ENCODE assay signal across 11 cellular contexts in genomic region chr1:116544588-116545358, GRCh38. TPM values are rescaled to one million over a fixed set of nuclear protein-coding genes. Genes with fewer than 3 reads are reported as not detected.
A peak's percentile ranks its signal among the peaks of the same experiment; 100 is the strongest.
DNase-seq lines count a peak whose midpoint lies in the region; ATAC-seq and TF ChIP-seq lines count a peak whose summit lies in the region.
"Had no signal": no experiment of that assay in that cellular context is flagged by ENCODE, and none has a peak within 500 bp of the region (broad histone marks: within the 10 kb centered on the region; RNA-seq: fewer than 3 reads in every experiment).

No MANE protein-coding gene starts in this region.

- peak overlapping the region; percentile 95 for H3K27ac Mint-ChIP-seq in T-helper 1 cell treated with Interleukin-12 subunit alpha and Interleukin-12 subunit beta and Interleukin-4 antibody, amounts not matched to agents 30 μg/mL and 1 μg/mL, for 36 hours
- peak overlapping the region; percentile 99 for H3K27ac Mint-ChIP-seq in stimulated activated naive B cell treated with anti-CD40 and anti-IgM and Interleukin-4, amounts not matched to agents 10 μg/mL and 1 μg/mL and 100 μg/mL, for 72 hours
- H3K27ac Mint-ChIP-seq: nephron had no signal

- peak; percentile 42 to 54 for ATAC-seq in activated T-cell treated with anti-CD3 and anti-CD28 coated beads, Interleukin-2, amount 50 U/mL, for 4 hours
- ATAC-seq in HG02678 (IDR thresholded peaks at IDR 0.05; ENCODE audit: unreplicated experiment) (peak; percentile 51), SK-N-SH treated with all-trans-retinoic acid at 6 μM for 48 hours (no peak)
- ATAC-seq in stimulated activated naive B cell treated with anti-CD40 and anti-IgM and Interleukin-4, amounts not matched to agents 10 μg/mL and 1 μg/mL and 100 μg/mL, for 72 hours (replicated peaks), result peak; percentile 89 to 92

- H3K36me3 Mint-ChIP-seq in activated T-cell treated with anti-CD3 and anti-CD28 coated beads, Interleukin-2, amount 50 U/mL, for 4 hours (ENCODE audit: insufficient read depth), result peaks cover 42% of the 10 kb centered on the region
- peaks cover 60% of the 10 kb centered on the region for H3K36me3 Mint-ChIP-seq in T-helper 1 cell treated with Interleukin-12 subunit alpha and Interleukin-12 subunit beta and Interleukin-4 antibody, amounts not matched to agents 30 μg/mL and 1 μg/mL, for 36 hours (ENCODE audit: low read depth)
- peaks cover 62 to 75% of the 10 kb centered on the region in 2 donors for H3K36me3 Mint-ChIP-seq in stimulated activated naive B cell treated with anti-CD40 and anti-IgM and Interleukin-4, amounts not matched to agents 10 μg/mL and 1 μg/mL and 100 μg/mL, for 72 hours

- no peaks in the 10 kb centered on the region for H3K9me3 Mint-ChIP-seq in activated T-cell treated with anti-CD3 and anti-CD28 coated beads, Interleukin-2, amount 50 U/mL, for 4 hours
- peaks cover 3% of the 10 kb centered on the region for H3K9me3 Mint-ChIP-seq in T-helper 1 cell treated with Interleukin-12 subunit alpha and Interleukin-12 subunit beta and Interleukin-4 antibody, amounts not matched to agents 30 μg/mL and 1 μg/mL, for 36 hours
- no peaks in the 10 kb centered on the region for H3K9me3 Mint-ChIP-seq in stimulated activated naive B cell treated with anti-CD40 and anti-IgM and Interleukin-4, amounts not matched to agents 10 μg/mL and 1 μg/mL and 100 μg/mL, for 72 hours
- H3K9me3 Mint-ChIP-seq: nephron had no signal

- peaks cover 67% of the 10 kb centered on the region for H3K4me1 Mint-ChIP-seq in activated T-cell treated with anti-CD3 and anti-CD28 coated beads, Interleukin-2, amount 50 U/mL, for 4 hours (ENCODE audit: low read depth)
- peaks cover 70% of the 10 kb centered on the region for H3K4me1 Mint-ChIP-seq in T-helper 1 cell treated with Interleukin-12 subunit alpha and Interleukin-12 subunit beta and Interleukin-4 antibody, amounts not matched to agents 30 μg/mL and 1 μg/mL, for 36 hours (ENCODE audit: low read depth)
- H3K4me1 Mint-ChIP-seq in stimulated activated naive B cell treated with anti-CD40 and anti-IgM and Interleukin-4, amounts not matched to agents 10 μg/mL and 1 μg/mL and 100 μg/mL, for 72 hours, result peaks cover 57 to 87% of the 10 kb centered on the region in 2 donors
- H3K4me1 Mint-ChIP-seq: nephron had no signal

- no peak for DNase-seq in activated T-cell treated with anti-CD3 and anti-CD28 coated beads, Interleukin-2, amount 50 U/mL, for 4 hours
- DNase-seq in activated T-cell treated with anti-CD3 and anti-CD28 coated beads for 4 hours (no peak), occipital lobe (lab: John Stamatoyannopoulos, UW) (no peak)
- peak; percentile 80 for DNase-seq in stimulated activated naive B cell treated with anti-CD40 and anti-IgM and Interleukin-4, amounts not matched to agents 10 μg/mL and 1 μg/mL and 100 μg/mL, for 72 hours
- no peak for DNase-seq in NK-92 treated with Interleukin-12 subunit alpha and Interleukin-12 subunit beta, amount 100 ng/mL, for 24 hours (lab: John Stamatoyannopoulos, UW)
- DNase-seq: NCI-H1417, SIG-M5 had no signal

- no peaks in the 10 kb centered on the region for H3K27me3 Mint-ChIP-seq in activated T-cell treated with anti-CD3 and anti-CD28 coated beads, Interleukin-2, amount 50 U/mL, for 4 hours (ENCODE audit: low read depth)
- no peaks in the 10 kb centered on the region for H3K27me3 Mint-ChIP-seq in T-helper 1 cell treated with Interleukin-12 subunit alpha and Interleukin-12 subunit beta and Interleukin-4 antibody, amounts not matched to agents 30 μg/mL and 1 μg/mL, for 36 hours (ENCODE audit: low read depth)
- no peaks in the 10 kb centered on the region for H3K27me3 Mint-ChIP-seq in stimulated activated naive B cell treated with anti-CD40 and anti-IgM and Interleukin-4, amounts not matched to agents 10 μg/mL and 1 μg/mL and 100 μg/mL, for 72 hours

- peak overlapping the region; percentile 71 for H3K4me3 Mint-ChIP-seq in activated T-cell treated with anti-CD3 and anti-CD28 coated beads, Interleukin-2, amount 50 U/mL, for 4 hours
- peak overlapping the region; percentile 43 for H3K4me3 Mint-ChIP-seq in T-helper 1 cell treated with Interleukin-12 subunit alpha and Interleukin-12 subunit beta and Interleukin-4 antibody, amounts not matched to agents 30 μg/mL and 1 μg/mL, for 36 hours
- peak overlapping the region; percentile 65 to 73 for H3K4me3 Mint-ChIP-seq in stimulated activated naive B cell treated with anti-CD40 and anti-IgM and Interleukin-4, amounts not matched to agents 10 μg/mL and 1 μg/mL and 100 μg/mL, for 72 hours
- H3K4me3 Mint-ChIP-seq: nephron had no signal

TF ChIP-seq in SK-N-SH treated with all-trans-retinoic acid at 6 μM for 48 hours, 23 proteins besides CTCF, POLR2A, EP300 and RAD21:
- TF ChIP-seq PPARA (CRISPR knock-in tag; IDR thresholded peaks at IDR 0.05; ENCODE audit: borderline replicate concordance) (no peak), ZNF8 (CRISPR knock-in tag; IDR thresholded peaks at IDR 0.05) (no peak), SNAI2 (CRISPR knock-in tag; IDR thresholded peaks at IDR 0.05) (no peak), BACH2 (CRISPR knock-in tag; IDR thresholded peaks at IDR 0.05; ENCODE audit: borderline replicate concordance) (no peak), ESRRG (CRISPR knock-in tag; IDR thresholded peaks at IDR 0.05) (no peak), ZNF565 (CRISPR knock-in tag; conservative IDR thresholded peaks at IDR 0.05; ENCODE audit: low read depth) (no peak), CSDC2 (CRISPR knock-in tag; IDR thresholded peaks at IDR 0.05) (no peak), RARB (CRISPR knock-in tag; IDR thresholded peaks at IDR 0.05) (no peak), PATZ1 (CRISPR knock-in tag; IDR thresholded peaks at IDR 0.05; ENCODE audit: borderline replicate concordance) (no peak), OSR1 (CRISPR knock-in tag; IDR thresholded peaks at IDR 0.05) (no peak), TSHZ2 (CRISPR knock-in tag; IDR thresholded peaks at IDR 0.05) (no peak)

RNA-seq across cellular contexts. Expression of gene CD58, which starts 26.1 kb away (rescaled TPM):
- 10 to 100 TPM in 1 of 3 donors, 1 to 10 TPM in 2; 8.6 to 15.0 (median 9.4) TPM for total RNA-seq in activated T-cell treated with anti-CD3 and anti-CD28 coated beads, Interleukin-2, amount 50 U/mL, for 4 hours
- 7.3 TPM for total RNA-seq in occipital lobe
